In genomic region chr14:77094672-77095284, GRCh38 we compare ENCODE assay signal across 8 cellular contexts. TPM values are rescaled to one million over a fixed set of nuclear protein-coding genes. Genes with fewer than 3 reads are reported as not detected.
DNase-seq lines count a peak whose midpoint lies in the region; ATAC-seq and FAIRE-seq lines count a peak whose summit lies in the region.

No MANE protein-coding gene starts in this region.

- FAIRE-seq in GM18507 (lab: Jason Lieb, UNC), result peak; percentile 84

- DNase-seq in 8988T (peak; percentile 33), GM18507 (ENCODE audit: extremely low spot score, insufficient read length, low read depth) (no peak), NCI-H2227 treated with DMSO at 0.1 percent for 48 hours (lab: John Stamatoyannopoulos, UW) (peak; percentile 65), left colon (peak; percentile 72 to 89), GM19240 (ENCODE audit: insufficient read length, low spot score) (no peak)
- peak; percentile 61 for DNase-seq in activated CD4-positive, CD25-positive, alpha-beta regulatory T cell treated with anti-CD3 and anti-CD28 coated beads, Interleukin-2, amount 50 U/mL, for 16 hours (ENCODE audit: low read depth, low spot score)
- DNase-seq in central memory CD4-positive, alpha-beta T cell, result peak; percentile 65
- DNase-seq in stimulated activated CD4-positive, alpha-beta T cell treated with anti-CD3 and anti-CD28 coated beads, Interleukin-4, amount 100 ng/mL, for 4 hours, result peak; percentile 69 to 71

- no peak for ATAC-seq in left colon

- intact Hi-C loops in left colon (cut with DNase I, micrococcal nuclease), result no loop called here

RNA-seq across cellular contexts. Expression of gene CIPC, which starts 3.3 kb away (rescaled TPM):
- 10 to 100 TPM; 50.4 to 52.0 TPM for total RNA-seq in left colon

RNA-seq across cellular contexts. Expression of gene ZDHHC22, which starts 46.8 kb away (rescaled TPM):
- not detected for total RNA-seq in left colon

Comparison
In these comparisons a context has a peak if more than half of its experiments do, and no peak if none do; other contexts are left out.
1. DNase-seq: peak in 8988T (single experiment), NCI-H2227 treated with DMSO at 0.1 percent for 48 hours (single experiment), activated CD4-positive, CD25-positive, alpha-beta regulatory T cell treated with anti-CD3 and anti-CD28 coated beads, Interleukin-2, amount 50 U/mL, for 16 hours (single experiment), central memory CD4-positive, alpha-beta T cell (single experiment), left colon (2 of 2) and stimulated activated CD4-positive, alpha-beta T cell treated with anti-CD3 and anti-CD28 coated beads, Interleukin-4, amount 100 ng/mL, for 4 hours (2 of 2); none in GM18507 (single experiment) and GM19240 (single experiment).